8 cellular contexts compared by ENCODE assay signal in genomic region chr18:23690505-23691068, GRCh38. TPM values are rescaled to one million over a fixed set of nuclear protein-coding genes. Genes with fewer than 3 reads are reported as not detected.
DNase-seq lines count a peak whose midpoint lies in the region; ATAC-seq, FAIRE-seq and TF ChIP-seq lines count a peak whose summit lies in the region.

No MANE protein-coding gene starts in this region.

- no peak for FAIRE-seq in astrocyte (lab: Jason Lieb, UNC)

- H3K4me3 ChIP-seq in left ventricle myocardium inferior (peak overlapping the region; percentile 78), right cardiac atrium (ENCODE audit: low read length) (no peak overlapping the region), astrocyte (ENCODE audit: insufficient read depth, low read depth, low read length) (no peak overlapping the region), lung (peak overlapping the region; percentile 50), uterus (peak overlapping the region; percentile 57 to 58)

- ATAC-seq in right cardiac atrium, result no peak
- no peak for ATAC-seq in lung (ENCODE audit: insufficient read depth, low FRiP score)
- no peak for ATAC-seq in HG02981 (IDR thresholded peaks at IDR 0.05; ENCODE audit: unreplicated experiment)

- H3K36me3 Mint-ChIP-seq in astrocyte (ENCODE audit: low read depth, unreplicated experiment), result no peaks in the 10 kb centered on the region

- TF ChIP-seq CTCF in left ventricle myocardium inferior (IDR thresholded peaks at IDR 0.05; ENCODE audit: borderline replicate concordance) (no peak), astrocyte (IDR thresholded peaks at IDR 0.05; ENCODE audit: insufficient read depth, low read depth, low read length) (no peak), lung (IDR thresholded peaks at IDR 0.05; ENCODE audit: control extremely low read depth, extremely low read depth) (no peak), uterus (IDR thresholded peaks at IDR 0.05) (no peak)

- no peaks in the 10 kb centered on the region for H3K9me3 Mint-ChIP-seq in astrocyte (ENCODE audit: unreplicated experiment)

- H3K36me3 ChIP-seq in left ventricle myocardium inferior, result no peaks in the 10 kb centered on the region
- H3K36me3 ChIP-seq in astrocyte (ENCODE audit: insufficient read depth, low read length), result no peaks in the 10 kb centered on the region
- H3K36me3 ChIP-seq in lung (ENCODE audit: control insufficient read depth in 2 of 2, insufficient read depth in 2 of 2, low read length in 2 of 2), result no peaks in the 10 kb centered on the region
- no peaks in the 10 kb centered on the region for H3K36me3 ChIP-seq in uterus

- intact Hi-C loops in left ventricle myocardium inferior (cut with micrococcal nuclease) (no loop called here), right cardiac atrium (cut with DNase I) (loop anchor here in 1 of 4 donors (10.0 kb wide), 1 partner anchor 56 kb away; no protein-coding TSS in a partner anchor), uterus (cut with DNase I; ENCODE audit: low total_unique reads) (no loop called here)

- H3K4me2 ChIP-seq in astrocyte (ENCODE audit: low read length), result peak overlapping the region; percentile 86

- H3K4me1 Mint-ChIP-seq in astrocyte (ENCODE audit: low read depth, unreplicated experiment), result peaks cover 9% of the 10 kb centered on the region

- H3K27ac ChIP-seq in left ventricle myocardium inferior (replicated peaks), result peak overlapping the region; percentile 70
- no peak overlapping the region for H3K27ac ChIP-seq in right cardiac atrium (ENCODE audit: low read length)
- H3K27ac ChIP-seq in astrocyte (ENCODE audit: low read depth, low read length), result no peak overlapping the region
- H3K27ac ChIP-seq in lung (ENCODE audit: low read depth in 1 of 2, low read length in 1 of 2), result peak overlapping the region in 1 of 2 donors; percentile 44
- peak overlapping the region; percentile 81 to 86 for H3K27ac ChIP-seq in uterus

- H2AFZ ChIP-seq in astrocyte (ENCODE audit: low read depth, low read length), result no peak overlapping the region

- no peak overlapping the region for H3K27ac Mint-ChIP-seq in astrocyte (ENCODE audit: unreplicated experiment)

- no peak for DNase-seq in left ventricle myocardium inferior
- no peak for DNase-seq in right cardiac atrium
- no peak for DNase-seq in astrocyte (ENCODE audit: low read depth)
- DNase-seq in lung (ENCODE audit: low spot score), result no peak
- DNase-seq in uterus, result peak in 1 of 2 donors; percentile 26
- no peak for DNase-seq in NCI-H2196 (lab: John Stamatoyannopoulos, UW; ENCODE audit: unreplicated experiment)
- DNase-seq in epidermal melanocyte (ENCODE audit: insufficient read length, low spot score), result no peak

- no peak for TF ChIP-seq POLR2A in uterus (IDR thresholded peaks at IDR 0.05)

- no peaks in the 10 kb centered on the region for H3K79me2 ChIP-seq in astrocyte (ENCODE audit: insufficient read depth, low read length)

- 66% methylated on average over 21 of the region's 21 CpGs for whole genome bisulfite sequencing in right cardiac atrium
- 49 to 62% methylated on average over 21 of the region's 21 CpGs for WGBS in lung, 2 donors

- H3K9me3 ChIP-seq in left ventricle myocardium inferior (replicated peaks) (no peaks in the 10 kb centered on the region), right cardiac atrium (ENCODE audit: control insufficient read depth, low read length) (no peaks in the 10 kb centered on the region), astrocyte (ENCODE audit: insufficient read depth, low read depth, low read length) (no peaks in the 10 kb centered on the region), lung (ENCODE audit: control insufficient read depth in 2 of 2, insufficient read depth in 1 of 2, low read length in 1 of 2) (peaks cover 0 to 3% of the 10 kb centered on the region in 2 donors), uterus (no peaks in the 10 kb centered on the region)

- H3K4me1 ChIP-seq in left ventricle myocardium inferior (peaks cover 30% of the 10 kb centered on the region), right cardiac atrium (ENCODE audit: control insufficient read depth, insufficient read depth, low read length) (no peaks in the 10 kb centered on the region), astrocyte (ENCODE audit: insufficient read depth, low read length) (peaks cover 18% of the 10 kb centered on the region), lung (ENCODE audit: control insufficient read depth in 2 of 2, insufficient read depth in 2 of 2, low read length in 2 of 2) (no peaks in the 10 kb centered on the region), uterus (no peaks in the 10 kb centered on the region)

- no peaks in the 10 kb centered on the region for H4K20me1 ChIP-seq in astrocyte (ENCODE audit: insufficient read depth, low read length)

- H3K4me3 Mint-ChIP-seq in astrocyte (ENCODE audit: unreplicated experiment), result peak overlapping the region; percentile 23

- H3K27me3 ChIP-seq in left ventricle myocardium inferior (ENCODE audit: low read depth) (peaks cover 17% of the 10 kb centered on the region), right cardiac atrium (ENCODE audit: control insufficient read depth, insufficient read depth) (no peaks in the 10 kb centered on the region), astrocyte (ENCODE audit: insufficient read depth, low read length) (peaks cover 31% of the 10 kb centered on the region), lung (ENCODE audit: control insufficient read depth, insufficient read depth) (no peaks in the 10 kb centered on the region), uterus (no peaks in the 10 kb centered on the region)

- peaks cover 30% of the 10 kb centered on the region for H3K27me3 Mint-ChIP-seq in astrocyte (ENCODE audit: low read depth, unreplicated experiment)

- no peak overlapping the region for H3K9ac ChIP-seq in astrocyte (ENCODE audit: low read length)

RNA-seq across cellular contexts. Expression of gene LAMA3, which starts 1.3 kb away (rescaled TPM):
- total RNA-seq in left ventricle myocardium inferior (3.5 TPM), right cardiac atrium (1 to 10 TPM; 3.6 to 5.4 (median 4.5) TPM), astrocyte (0.50 and 0.86 TPM in 2 replicates), lung (100 to 1,000 TPM in 1 of 2 donors, 10 to 100 TPM in 1; 81.0 to 110 TPM), uterus (10 to 100 TPM; 46.5 to 75.4 (median 57.4) TPM)
- polyA plus RNA-seq in right cardiac atrium (1.7 TPM), lung (10 to 100 TPM; 14.1 to 22.8 TPM)

RNA-seq across cellular contexts. Expression of gene ANKRD29, which starts 27.9 kb away (rescaled TPM):
- total RNA-seq in left ventricle myocardium inferior, result 9.2 TPM
- 1 to 10 TPM; 3.1 to 3.9 (median 3.4) TPM for total RNA-seq in right cardiac atrium
- polyA plus RNA-seq in right cardiac atrium, result 3.2 TPM
- total RNA-seq in astrocyte, result 0.70 and 0.75 TPM in 2 replicates
- 10 to 100 TPM; 38.4 to 47.6 TPM for total RNA-seq in lung
- 10 to 100 TPM; 12.5 to 60.9 TPM for polyA plus RNA-seq in lung
- total RNA-seq in uterus, result 10 to 100 TPM; 10.8 to 33.4 (median 15.9) TPM

Comparison
In these comparisons a context has a peak if more than half of its experiments do, and no peak if none do; other contexts are left out.
1. H3K27ac ChIP-seq: peak in left ventricle myocardium inferior (single experiment) and uterus (2 of 2); none in right cardiac atrium (single experiment) and astrocyte (single experiment).
2. H3K4me3 ChIP-seq: peak in left ventricle myocardium inferior (single experiment), lung (single experiment) and uterus (2 of 2); none in right cardiac atrium (single experiment) and astrocyte (single experiment).
3. RNA of gene LAMA3, which starts 1.3 kb away (total RNA-seq): 81.0 to 110 TPM in lung and 46.5 to 75.4 TPM in uterus; 3.6 to 5.4 TPM in right cardiac atrium, 3.5 TPM in left ventricle myocardium inferior (single experiment) and 0.50 to 0.86 TPM in astrocyte; every median in the first group is over 4 times any median in the second.